ENCODE assay signal across 10 cellular contexts in genomic region chr19:57436392-57436791, GRCh38. TPM values are rescaled to one million over a fixed set of nuclear protein-coding genes. Genes with fewer than 3 reads are reported as not detected.
DNase-seq lines count a peak whose midpoint lies in the region; ATAC-seq and TF ChIP-seq lines count a peak whose summit lies in the region.
"Had no signal": no experiment of that assay in that cellular context is flagged by ENCODE, and none has a peak within 500 bp of the region (broad histone marks: within the 10 kb centered on the region; RNA-seq: fewer than 3 reads in every experiment).

No MANE protein-coding gene starts in this region.

- H3K4me3 Mint-ChIP-seq in activated T-cell treated with anti-CD3 and anti-CD28 coated beads, Interleukin-2, amount 50 U/mL, for 4 hours, result peak overlapping the region; percentile 98
- peak overlapping the region; percentile 94 for H3K4me3 Mint-ChIP-seq in activated CD8-positive, alpha-beta T cell treated with anti-CD3 and anti-CD28 coated beads, Interleukin-2, amount 10 ng/mL, durations not matched to agents 7 days and 5 days
- peak overlapping the region; percentile 97 to 98 for H3K4me3 Mint-ChIP-seq in stimulated activated naive B cell treated with anti-CD40 and anti-IgM and Interleukin-4, amounts not matched to agents 10 μg/mL and 1 μg/mL and 100 μg/mL, for 72 hours

- no peaks in the 10 kb centered on the region for H3K36me3 ChIP-seq in iPS-15b (ENCODE audit: control insufficient read depth, insufficient read depth, low read length)

- H3K4me3 ChIP-seq in iPS-15b (ENCODE audit: low read depth, low read length), result peak overlapping the region; percentile 68

- peaks cover 6% of the 10 kb centered on the region for H3K4me1 ChIP-seq in iPS-15b (ENCODE audit: control insufficient read depth, insufficient read depth, low read length)

- H3K9me3 ChIP-seq in iPS-15b (ENCODE audit: control insufficient read depth, insufficient read depth, low read length), result no peaks in the 10 kb centered on the region

- CTCF ChIA-PET in activated CD8-positive, alpha-beta T cell treated with anti-CD3 and anti-CD28 coated beads, Interleukin-2, amount 10 ng/mL, durations not matched to agents 7 days and 5 days (lab: Charles Lee), result no interaction called here

- no peak for DNase-seq in activated T-cell treated with anti-CD3 and anti-CD28 coated beads, Interleukin-2, amount 50 U/mL, for 4 hours
- no peak for DNase-seq in activated T-cell treated with anti-CD3 and anti-CD28 coated beads, Interleukin-2, amount 50 U/mL, for 1 hour
- no peak for DNase-seq in activated CD8-positive, alpha-beta T cell treated with anti-CD3 and anti-CD28 coated beads, Interleukin-2, amount 10 ng/mL, durations not matched to agents 7 days and 5 days
- DNase-seq in stimulated activated naive B cell treated with anti-CD40 and anti-IgM and Interleukin-4, amounts not matched to agents 10 μg/mL and 1 μg/mL and 100 μg/mL, for 72 hours, result no peak
- no peak for DNase-seq in GM10266 (ENCODE audit: extremely low spot score)
- no peak for DNase-seq in NCI-H1105 (lab: John Stamatoyannopoulos, UW)
- DNase-seq: C1 segment of cervical spinal cord, HCEC 1CT had no signal

- no peaks in the 10 kb centered on the region for H3K27me3 ChIP-seq in iPS-15b (ENCODE audit: control insufficient read depth, insufficient read depth, low read length)

- peaks cover 39% of the 10 kb centered on the region for H3K36me3 Mint-ChIP-seq in activated T-cell treated with anti-CD3 and anti-CD28 coated beads, Interleukin-2, amount 50 U/mL, for 4 hours (ENCODE audit: insufficient read depth)
- peaks cover 65% of the 10 kb centered on the region for H3K36me3 Mint-ChIP-seq in activated CD8-positive, alpha-beta T cell treated with anti-CD3 and anti-CD28 coated beads, Interleukin-2, amount 10 ng/mL, durations not matched to agents 7 days and 5 days (ENCODE audit: low read depth)
- peaks cover 16 to 42% of the 10 kb centered on the region in 2 donors for H3K36me3 Mint-ChIP-seq in stimulated activated naive B cell treated with anti-CD40 and anti-IgM and Interleukin-4, amounts not matched to agents 10 μg/mL and 1 μg/mL and 100 μg/mL, for 72 hours

- peak overlapping the region; percentile 94 for H3K27ac Mint-ChIP-seq in activated CD8-positive, alpha-beta T cell treated with anti-CD3 and anti-CD28 coated beads, Interleukin-2, amount 10 ng/mL, durations not matched to agents 7 days and 5 days
- H3K27ac Mint-ChIP-seq in stimulated activated naive B cell treated with anti-CD40 and anti-IgM and Interleukin-4, amounts not matched to agents 10 μg/mL and 1 μg/mL and 100 μg/mL, for 72 hours, result peak overlapping the region; percentile 96

- POLR2A ChIA-PET in activated CD8-positive, alpha-beta T cell treated with anti-CD3 and anti-CD28 coated beads, Interleukin-2, amount 10 ng/mL, durations not matched to agents 7 days and 5 days (lab: Charles Lee), result interaction anchor here (0.6 to 1.5 kb wide), 4 partner anchors 86 to 566 kb away, joined by 3 to 4 read pairs (median 4); partner anchors contain the start of genes ZNF304 and ZNF606

- no peak for TF ChIP-seq CTCF in GM10266 (IDR thresholded peaks at IDR 0.05; ENCODE audit: control insufficient read depth, insufficient read depth, low read depth, missing control alignments)

- H3K4me1 Mint-ChIP-seq in activated T-cell treated with anti-CD3 and anti-CD28 coated beads, Interleukin-2, amount 50 U/mL, for 4 hours (ENCODE audit: low read depth), result peaks cover 27% of the 10 kb centered on the region
- H3K4me1 Mint-ChIP-seq in activated CD8-positive, alpha-beta T cell treated with anti-CD3 and anti-CD28 coated beads, Interleukin-2, amount 10 ng/mL, durations not matched to agents 7 days and 5 days (ENCODE audit: low read depth), result peaks cover 23% of the 10 kb centered on the region
- H3K4me1 Mint-ChIP-seq in stimulated activated naive B cell treated with anti-CD40 and anti-IgM and Interleukin-4, amounts not matched to agents 10 μg/mL and 1 μg/mL and 100 μg/mL, for 72 hours, result peaks cover 42 to 55% of the 10 kb centered on the region in 2 donors

- H3K9ac ChIP-seq in iPS-15b (ENCODE audit: low read depth, low read length), result peak overlapping the region; percentile 89

- H3K9me3 Mint-ChIP-seq in activated T-cell treated with anti-CD3 and anti-CD28 coated beads, Interleukin-2, amount 50 U/mL, for 4 hours, result peaks cover 14% of the 10 kb centered on the region
- H3K9me3 Mint-ChIP-seq in activated CD8-positive, alpha-beta T cell treated with anti-CD3 and anti-CD28 coated beads, Interleukin-2, amount 10 ng/mL, durations not matched to agents 7 days and 5 days (ENCODE audit: insufficient read depth), result peaks cover 36% of the 10 kb centered on the region
- peaks cover 0 to 4% of the 10 kb centered on the region in 2 donors for H3K9me3 Mint-ChIP-seq in stimulated activated naive B cell treated with anti-CD40 and anti-IgM and Interleukin-4, amounts not matched to agents 10 μg/mL and 1 μg/mL and 100 μg/mL, for 72 hours

- ATAC-seq in activated T-cell treated with anti-CD3 and anti-CD28 coated beads, Interleukin-2, amount 50 U/mL, for 4 hours, result no peak
- ATAC-seq in activated CD8-positive, alpha-beta T cell treated with anti-CD3 and anti-CD28 coated beads, Interleukin-2, amount 10 ng/mL, durations not matched to agents 7 days and 5 days, result no peak
- ATAC-seq in stimulated activated naive B cell treated with anti-CD40 and anti-IgM and Interleukin-4, amounts not matched to agents 10 μg/mL and 1 μg/mL and 100 μg/mL, for 72 hours (replicated peaks), result no peak
- no peak for ATAC-seq in HG02588 (IDR thresholded peaks at IDR 0.05; ENCODE audit: unreplicated experiment)

- no peaks in the 10 kb centered on the region for H3K27me3 Mint-ChIP-seq in activated T-cell treated with anti-CD3 and anti-CD28 coated beads, Interleukin-2, amount 50 U/mL, for 4 hours (ENCODE audit: low read depth)
- no peaks in the 10 kb centered on the region for H3K27me3 Mint-ChIP-seq in activated CD8-positive, alpha-beta T cell treated with anti-CD3 and anti-CD28 coated beads, Interleukin-2, amount 10 ng/mL, durations not matched to agents 7 days and 5 days (ENCODE audit: low read depth)
- no peaks in the 10 kb centered on the region for H3K27me3 Mint-ChIP-seq in stimulated activated naive B cell treated with anti-CD40 and anti-IgM and Interleukin-4, amounts not matched to agents 10 μg/mL and 1 μg/mL and 100 μg/mL, for 72 hours

RNA-seq across cellular contexts. Expression of gene ZNF749, which starts 1.3 kb away (rescaled TPM):
- 10 to 100 TPM; 23.2 to 32.8 (median 26.5) TPM for total RNA-seq in activated T-cell treated with anti-CD3 and anti-CD28 coated beads, Interleukin-2, amount 50 U/mL, for 4 hours
- 10 to 100 TPM; 13.7 to 19.6 TPM for total RNA-seq in activated CD8-positive, alpha-beta T cell treated with anti-CD3 and anti-CD28 coated beads, Interleukin-2, amount 10 ng/mL, durations not matched to agents 7 days and 5 days

RNA-seq across cellular contexts. Expression of gene VN1R1, which starts 20.5 kb away (rescaled TPM):
- total RNA-seq in activated T-cell treated with anti-CD3 and anti-CD28 coated beads, Interleukin-2, amount 50 U/mL, for 4 hours, result under 1 TPM in 1 of 3 donors, not detected in 2; 0.08 TPM
- total RNA-seq in activated CD8-positive, alpha-beta T cell treated with anti-CD3 and anti-CD28 coated beads, Interleukin-2, amount 10 ng/mL, durations not matched to agents 7 days and 5 days, result under 1 TPM; 0.16 TPM

RNA-seq across cellular contexts. Expression of gene ZNF17, which starts 25.4 kb away (rescaled TPM):
- total RNA-seq in activated T-cell treated with anti-CD3 and anti-CD28 coated beads, Interleukin-2, amount 50 U/mL, for 4 hours, result 10 to 100 TPM in 2 of 3 donors, 1 to 10 TPM in 1; 8.9 to 11.1 (median 10.8) TPM
- total RNA-seq in activated CD8-positive, alpha-beta T cell treated with anti-CD3 and anti-CD28 coated beads, Interleukin-2, amount 10 ng/mL, durations not matched to agents 7 days and 5 days, result 10 to 100 TPM; 11.6 to 12.2 TPM

RNA-seq across cellular contexts. Expression of gene ZNF772, which starts 41.0 kb away (rescaled TPM):
- 1 to 10 TPM; 3.1 to 3.7 (median 3.2) TPM for total RNA-seq in activated T-cell treated with anti-CD3 and anti-CD28 coated beads, Interleukin-2, amount 50 U/mL, for 4 hours
- 1 to 10 TPM; 7.6 to 9.1 TPM for total RNA-seq in activated CD8-positive, alpha-beta T cell treated with anti-CD3 and anti-CD28 coated beads, Interleukin-2, amount 10 ng/mL, durations not matched to agents 7 days and 5 days

RNA-seq across cellular contexts. Expression of gene ZNF548, which starts 46.7 kb away (rescaled TPM):
- 10 to 100 TPM in 1 of 3 donors, 1 to 10 TPM in 2; 6.3 to 10.7 (median 8.7) TPM for total RNA-seq in activated T-cell treated with anti-CD3 and anti-CD28 coated beads, Interleukin-2, amount 50 U/mL, for 4 hours
- 10 to 100 TPM; 27.4 to 28.0 TPM for total RNA-seq in activated CD8-positive, alpha-beta T cell treated with anti-CD3 and anti-CD28 coated beads, Interleukin-2, amount 10 ng/mL, durations not matched to agents 7 days and 5 days
